Comparison of ENCODE assay signal across 8 cellular contexts in genomic region chr19:51422053-51422448, GRCh38. TPM values are rescaled to one million over a fixed set of nuclear protein-coding genes. Genes with fewer than 3 reads are reported as not detected.
A peak's percentile ranks its signal among the peaks of the same experiment; 100 is the strongest.
DNase-seq lines count a peak whose midpoint lies in the region; ATAC-seq, FAIRE-seq and TF ChIP-seq lines count a peak whose summit lies in the region.

No MANE protein-coding gene starts in this region.

- no peaks in the 10 kb centered on the region for H3K9me3 ChIP-seq in mucosa of descending colon

- ATAC-seq in mucosa of descending colon (peak; percentile 98), HG03342 (IDR thresholded peaks at IDR 0.05; ENCODE audit: unreplicated experiment) (no peak)

- FAIRE-seq in GM18507 (lab: Jason Lieb, UNC) = peak; percentile 93

- H3K4me3 ChIP-seq in epithelial cell of esophagus (ENCODE audit: low read length) (no peak overlapping the region), mucosa of descending colon (no peak overlapping the region)

- TF ChIP-seq CTCF in epithelial cell of esophagus (IDR thresholded peaks at IDR 0.05; ENCODE audit: insufficient read depth, low read depth, low read length, missing control alignments) (peak; percentile 79), mucosa of descending colon (IDR thresholded peaks at IDR 0.05) (peak; percentile 100)

- H3K36me3 ChIP-seq in mucosa of descending colon (ENCODE audit: low read depth) = no peaks in the 10 kb centered on the region

- intact Hi-C loops in mucosa of descending colon (cut with DNase I, micrococcal nuclease) = no loop called here

- no peaks in the 10 kb centered on the region for H3K4me1 ChIP-seq in mucosa of descending colon (ENCODE audit: low read depth)

- DNase-seq in 8988T = peak; percentile 68
- DNase-seq in GM18507 (ENCODE audit: extremely low spot score, insufficient read length, low read depth) = peak; percentile 79
- peak; percentile 74 to 82 for DNase-seq in NOMO-1 (lab: John Stamatoyannopoulos, UW; ENCODE audit: unreplicated experiment in 2 of 2)
- peak; percentile 64 for DNase-seq in activated CD8-positive, alpha-beta memory T cell treated with anti-CD3 and anti-CD28 coated beads, Interleukin-2, amount 50 U/mL, for 24 hours (ENCODE audit: extremely low read depth)
- peak; percentile 58 for DNase-seq in epithelial cell of esophagus (ENCODE audit: low read depth)
- peak; percentile 86 to 96 (median 92) for DNase-seq in mucosa of descending colon
- peak; percentile 99 for DNase-seq in stimulated activated CD8-positive, alpha-beta memory T cell treated with anti-CD3 and anti-CD28 coated beads, Interleukin-4, amount 100 ng/mL, for 48 hours

RNA-seq across cellular contexts. Expression of gene SIGLEC10, which starts 4.6 kb away (rescaled TPM):
- total RNA-seq in mucosa of descending colon = 10 to 100 TPM in 1 of 3 donors, 1 to 10 TPM in 2; 1.3 to 10.8 (median 3.8) TPM

RNA-seq across cellular contexts. Expression of gene C19orf84, which starts 31.7 kb away (rescaled TPM):
- total RNA-seq in mucosa of descending colon = not detected

RNA-seq across cellular contexts. Expression of gene LIM2, which starts 34.3 kb away (rescaled TPM):
- total RNA-seq in mucosa of descending colon = not detected

RNA-seq across cellular contexts. Expression of gene SIGLEC8, which starts 36.2 kb away (rescaled TPM):
- 1 to 10 TPM in 2 of 3 donors, under 1 TPM in 1; 0.46 to 2.0 (median 1.5) TPM for total RNA-seq in mucosa of descending colon

RNA-seq across cellular contexts. Expression of gene NKG7, which starts 49.6 kb away (rescaled TPM):
- 1 to 10 TPM; 4.3 to 5.9 (median 4.4) TPM for total RNA-seq in mucosa of descending colon
